15 cellular contexts compared by ENCODE assay signal in genomic region chr21:45003331-45004058, GRCh38.
DNase-seq lines count a peak whose midpoint lies in the region; ATAC-seq and TF ChIP-seq lines count a peak whose summit lies in the region.
"Had no signal": no experiment of that assay in that cellular context is flagged by ENCODE, and none has a peak within 500 bp of the region (broad histone marks: within the 10 kb centered on the region; RNA-seq: fewer than 3 reads in every experiment).

No MANE protein-coding gene starts in this region.

- H3K4me3 Mint-ChIP-seq in MCF 10A (ENCODE audit: unreplicated experiment) = no peak overlapping the region
- H3K4me3 Mint-ChIP-seq: activated T-helper 17 cell treated with anti-CD3 and anti-CD28 coated beads, Interleukin-2, amount 50 U/mL, for 72 hours had no signal

- DNase-seq in breast epithelium (ENCODE audit: low spot score in 2 of 2) (no peak), MCF 10A (ENCODE audit: unreplicated experiment) (no peak), left cardiac atrium (peak; percentile 17), omental fat pad (ENCODE audit: low spot score) (no peak), NCI-H2029 treated with DMSO at 0.1 percent for 48 hours (lab: John Stamatoyannopoulos, UW) (no peak), ACHN (no peak), NCI-H510A (lab: John Stamatoyannopoulos, UW) (no peak)
- DNase-seq: NCI-H1694 treated with DMSO at 0.1 percent for 48 hours; NCI-H510A treated with DMSO at 0.1 percent for 48 hours; stimulated activated naive CD4-positive, alpha-beta T cell had no signal

- peak overlapping the region; percentile 75 to 80 for H3K27ac ChIP-seq in breast epithelium
- H3K27ac ChIP-seq: neutrophil had no signal

- no peaks in the 10 kb centered on the region for H3K27me3 ChIP-seq in breast epithelium

- H3K27me3 Mint-ChIP-seq in MCF 10A (ENCODE audit: insufficient read depth, unreplicated experiment) = no peaks in the 10 kb centered on the region

- POLR2A ChIA-PET in MCF 10A (lab: Yijun Ruan, JAX) = no interaction called here

- peaks cover 0 to 8% of the 10 kb centered on the region in 2 donors for H3K4me1 ChIP-seq in breast epithelium

- H3K9me3 ChIP-seq in breast epithelium = no peaks in the 10 kb centered on the region
- H3K9me3 ChIP-seq: neutrophil had no signal

- TF ChIP-seq CTCF in breast epithelium (IDR thresholded peaks at IDR 0.05) (no peak), MCF 10A (IDR thresholded peaks at IDR 0.05; ENCODE audit: unreplicated experiment) (no peak), omental fat pad (IDR thresholded peaks at IDR 0.05) (no peak)

- no peak overlapping the region for H3K27ac Mint-ChIP-seq in MCF 10A (ENCODE audit: low read depth, unreplicated experiment)
- H3K27ac Mint-ChIP-seq: activated T-helper 17 cell treated with anti-CD3 and anti-CD28 coated beads, Interleukin-2, amount 50 U/mL, for 72 hours had no signal

- in situ Hi-C loops in ACHN (cut with HindIII; ENCODE audit: low pct_ligation_motif_present, low pct_unique_long_range_greater_than_20kb, low sequenced_read_pairs) = no loop called here

- no peak for TF ChIP-seq POLR2A in breast epithelium (IDR thresholded peaks at IDR 0.05)

- peaks cover 7% of the 10 kb centered on the region for H3K4me1 Mint-ChIP-seq in MCF 10A (ENCODE audit: insufficient read depth, unreplicated experiment)
- H3K4me1 Mint-ChIP-seq: activated T-helper 17 cell treated with anti-CD3 and anti-CD28 coated beads, Interleukin-2, amount 50 U/mL, for 72 hours had no signal

- no TSS peak for BruUV-seq in MCF 10A (replicated peaks; lab: Mats Ljungman, UMichigan)

- intact Hi-C loops in breast epithelium (cut with DNase I; ENCODE audit: low total_unique reads) (no loop called here), MCF 10A (cut with micrococcal nuclease) (no loop called here), left cardiac atrium (cut with DNase I) (no loop called here)

- no peaks in the 10 kb centered on the region for H3K36me3 ChIP-seq in breast epithelium
- H3K36me3 ChIP-seq: neutrophil had no signal

- peaks cover 9% of the 10 kb centered on the region for H3K36me3 Mint-ChIP-seq in MCF 10A (ENCODE audit: insufficient read depth, unreplicated experiment)

- peak in 1 of 2 donors; percentile 11 for ATAC-seq in left cardiac atrium
- ATAC-seq in omental fat pad (ENCODE audit: low FRiP score) = peak; percentile 15
- no peak for ATAC-seq in GM21529 (IDR thresholded peaks at IDR 0.05; ENCODE audit: unreplicated experiment)
- ATAC-seq: activated T-helper 17 cell treated with anti-CD3 and anti-CD28 coated beads, Interleukin-2, amount 50 U/mL, for 72 hours; left lobe of liver had no signal

- H3K4me3 ChIP-seq in breast epithelium = no peak overlapping the region
- H3K4me3 ChIP-seq: smooth muscle cell had no signal

- H3K9me3 Mint-ChIP-seq in MCF 10A (ENCODE audit: unreplicated experiment) = no peaks in the 10 kb centered on the region
- H3K9me3 Mint-ChIP-seq: activated T-helper 17 cell treated with anti-CD3 and anti-CD28 coated beads, Interleukin-2, amount 50 U/mL, for 72 hours had no signal

- CTCF ChIA-PET in MCF 10A (lab: Yijun Ruan, JAX) = no interaction called here
